In genomic region chr9:93652604-93653592, GRCh38 we compare ENCODE assay signal across 18 cellular contexts.
DNase-seq lines count a peak whose midpoint lies in the region; ATAC-seq and TF ChIP-seq lines count a peak whose summit lies in the region.
"Had no signal": no experiment of that assay in that cellular context is flagged by ENCODE, and none has a peak within 500 bp of the region (broad histone marks: within the 10 kb centered on the region; RNA-seq: fewer than 3 reads in every experiment).

No MANE protein-coding gene starts in this region.

- H3K4me1 Mint-ChIP-seq in glutamatergic neuron (ENCODE audit: low read depth, unreplicated experiment) (no peaks in the 10 kb centered on the region), neural crest cell (no peaks in the 10 kb centered on the region), endodermal cell (no peaks in the 10 kb centered on the region)
- H3K4me1 Mint-ChIP-seq: activated T-helper 17 cell treated with anti-CD3 and anti-CD28 coated beads, Interleukin-2, amount 50 U/mL, for 72 hours had no signal

- H3K27ac Mint-ChIP-seq in glutamatergic neuron (ENCODE audit: unreplicated experiment) (no peak overlapping the region), neural crest cell (ENCODE audit: unreplicated experiment) (peak overlapping the region; percentile 59), endodermal cell (no peak overlapping the region)
- H3K27ac Mint-ChIP-seq: T-helper 17 cell had no signal

- TF ChIP-seq CTCF in BE2C (IDR thresholded peaks at IDR 0.05; ENCODE audit: low read depth, low read length): no peak
- TF ChIP-seq CTCF in RWPE2 (IDR thresholded peaks at IDR 0.05; ENCODE audit: poor library complexity, severe bottlenecking): no peak
- no peak for TF ChIP-seq CTCF in glutamatergic neuron (IDR thresholded peaks at IDR 0.05; ENCODE audit: partially characterized antibody, unreplicated experiment)
- no peak for TF ChIP-seq CTCF in neural crest cell (conservative IDR thresholded peaks at IDR 0.05)
- no peak for TF ChIP-seq CTCF in endodermal cell (conservative IDR thresholded peaks at IDR 0.05)

- H3K27me3 Mint-ChIP-seq in glutamatergic neuron (ENCODE audit: unreplicated experiment): no peaks in the 10 kb centered on the region
- H3K27me3 Mint-ChIP-seq in neural crest cell (ENCODE audit: low read depth): no peaks in the 10 kb centered on the region
- no peaks in the 10 kb centered on the region for H3K27me3 Mint-ChIP-seq in endodermal cell (ENCODE audit: insufficient read depth)
- H3K27me3 Mint-ChIP-seq: activated T-helper 17 cell treated with anti-CD3 and anti-CD28 coated beads, Interleukin-2, amount 50 U/mL, for 72 hours; T-helper 17 cell had no signal

- H3K27me3 ChIP-seq in BE2C: no peaks in the 10 kb centered on the region
- H3K27me3 ChIP-seq in RWPE2 (ENCODE audit: insufficient read depth, poor library complexity, severe bottlenecking): no peaks in the 10 kb centered on the region
- no peaks in the 10 kb centered on the region for H3K27me3 ChIP-seq in endodermal cell (ENCODE audit: control insufficient read depth, insufficient read depth, low read length, poor library complexity, severe bottlenecking)
- H3K27me3 ChIP-seq: thyroid gland had no signal

- DNase-seq in BE2C: peak; percentile 3
- DNase-seq in RWPE2 (ENCODE audit: low spot score): peak; percentile 53
- DNase-seq in glutamatergic neuron: peak; percentile 6
- DNase-seq in neural crest cell (ENCODE audit: low read depth, low spot score): no peak
- no peak for DNase-seq in endodermal cell
- no peak for DNase-seq in GDM1 (lab: John Stamatoyannopoulos, UW)
- no peak for DNase-seq in NCI-H1105 (lab: John Stamatoyannopoulos, UW)
- DNase-seq: amygdala; Calu3; HCEC 1CT; NCI-H1930; NCI-H69; stimulated activated naive CD8-positive, alpha-beta T cell treated with anti-CD3 and anti-CD28 coated beads, Interleukin-15, Interleukin-2, amounts not matched to agents 100 U/mL and 50 U/mL, for 24 hours had no signal

- H3K36me3 ChIP-seq in BE2C (peaks cover 12% of the 10 kb centered on the region), RWPE2 (ENCODE audit: low read depth) (peaks cover 17% of the 10 kb centered on the region), endodermal cell (ENCODE audit: control insufficient read depth, insufficient read depth, low read length) (peaks cover 24% of the 10 kb centered on the region)

- no peaks in the 10 kb centered on the region for H3K4me1 ChIP-seq in BE2C
- no peaks in the 10 kb centered on the region for H3K4me1 ChIP-seq in RWPE2 (ENCODE audit: insufficient read depth, poor library complexity, severe bottlenecking)
- H3K4me1 ChIP-seq in endodermal cell (ENCODE audit: control insufficient read depth, insufficient read depth, low read length): no peaks in the 10 kb centered on the region
- H3K4me1 ChIP-seq: thyroid gland had no signal

- peaks cover 8% of the 10 kb centered on the region for H3K36me3 Mint-ChIP-seq in glutamatergic neuron (ENCODE audit: unreplicated experiment)
- peaks cover 8% of the 10 kb centered on the region for H3K36me3 Mint-ChIP-seq in neural crest cell (ENCODE audit: low read depth)
- peaks cover 31% of the 10 kb centered on the region for H3K36me3 Mint-ChIP-seq in endodermal cell (ENCODE audit: low read depth)

- H3K27ac ChIP-seq in RWPE2 (ENCODE audit: poor library complexity, severe bottlenecking) (no peak overlapping the region), endodermal cell (ENCODE audit: low read depth, low read length) (no peak overlapping the region)
- H3K27ac ChIP-seq: C4-2B, thyroid gland had no signal

- H3K9ac ChIP-seq in endodermal cell (ENCODE audit: extremely low read depth, low read length, poor library complexity, severe bottlenecking): no peak overlapping the region

- H3K4me3 Mint-ChIP-seq in glutamatergic neuron (ENCODE audit: unreplicated experiment): no peak overlapping the region
- no peak overlapping the region for H3K4me3 Mint-ChIP-seq in neural crest cell
- no peak overlapping the region for H3K4me3 Mint-ChIP-seq in endodermal cell
- H3K4me3 Mint-ChIP-seq: activated T-helper 17 cell treated with anti-CD3 and anti-CD28 coated beads, Interleukin-2, amount 50 U/mL, for 72 hours; T-helper 17 cell had no signal

- H3K9me3 Mint-ChIP-seq in glutamatergic neuron (ENCODE audit: unreplicated experiment) (peaks cover 5% of the 10 kb centered on the region), neural crest cell (no peaks in the 10 kb centered on the region), endodermal cell (no peaks in the 10 kb centered on the region)
- H3K9me3 Mint-ChIP-seq: activated T-helper 17 cell treated with anti-CD3 and anti-CD28 coated beads, Interleukin-2, amount 50 U/mL, for 72 hours had no signal

- no peak for ATAC-seq in RWPE2 (ENCODE audit: low read depth)
- ATAC-seq in GM21515 (IDR thresholded peaks at IDR 0.05; ENCODE audit: unreplicated experiment): no peak
- ATAC-seq: activated T-helper 17 cell treated with anti-CD3 and anti-CD28 coated beads, Interleukin-2, amount 50 U/mL, for 72 hours; stimulated activated naive CD8-positive, alpha-beta T cell treated with anti-CD3 and anti-CD28 coated beads, Interleukin-15, Interleukin-2, amounts not matched to agents 100 U/mL and 50 U/mL, for 24 hours; T-helper 17 cell had no signal

- H3K9me3 ChIP-seq in BE2C (no peaks in the 10 kb centered on the region), RWPE2 (ENCODE audit: severe bottlenecking) (no peaks in the 10 kb centered on the region), endodermal cell (ENCODE audit: control insufficient read depth, low read length) (no peaks in the 10 kb centered on the region)
- H3K9me3 ChIP-seq: thyroid gland had no signal

- 92 to 96% methylated on average over 17 to 24 of the region's 24 CpGs for WGBS in endodermal cell (ENCODE audit: insufficient coverage in 1 of 2, insufficient read length in 1 of 2), 2 experiments

- H3K4me3 ChIP-seq in BE2C (ENCODE audit: low read depth, low read length) (no peak overlapping the region), RWPE2 (ENCODE audit: severe bottlenecking) (no peak overlapping the region), endodermal cell (ENCODE audit: low read length) (no peak overlapping the region)
- H3K4me3 ChIP-seq: thyroid gland had no signal

Comparison
In these comparisons a context has a peak if more than half of its experiments do, and no peak if none do; other contexts are left out.
1. DNase-seq: peak in BE2C (single experiment), RWPE2 (single experiment) and glutamatergic neuron (single experiment); none in neural crest cell (single experiment), endodermal cell (single experiment), GDM1 (single experiment) and NCI-H1105 (single experiment).